In genomic region chr18:35460719-35461118, GRCh38 we compare ENCODE assay signal across 16 cellular contexts. TPM values are rescaled to one million over a fixed set of nuclear protein-coding genes. Genes with fewer than 3 reads are reported as not detected.
A peak's percentile ranks its signal among the peaks of the same experiment; 100 is the strongest.
DNase-seq lines count a peak whose midpoint lies in the region; ATAC-seq, FAIRE-seq and TF ChIP-seq lines count a peak whose summit lies in the region.
"Had no signal": no experiment of that assay in that cellular context is flagged by ENCODE, and none has a peak within 500 bp of the region (broad histone marks: within the 10 kb centered on the region; RNA-seq: fewer than 3 reads in every experiment).

No MANE protein-coding gene starts in this region.

- no peaks in the 10 kb centered on the region for H3K27me3 Mint-ChIP-seq in T-helper 17 cell
- peaks cover 6% of the 10 kb centered on the region for H3K27me3 Mint-ChIP-seq in glutamatergic neuron (ENCODE audit: unreplicated experiment)
- H3K27me3 Mint-ChIP-seq: activated naive CD8-positive, alpha-beta T cell had no signal

- no peak overlapping the region for H3K4me3 ChIP-seq in smooth muscle cell
- H3K4me3 ChIP-seq: pancreas had no signal

- H2AFZ ChIP-seq in smooth muscle cell (ENCODE audit: low read depth): no peak overlapping the region

- FAIRE-seq in GM12891 (lab: Jason Lieb, UNC): no peak
- FAIRE-seq: H54, pancreas had no signal

- H3F3A ChIP-seq in smooth muscle cell (ENCODE audit: low read depth): peaks cover 21% of the 10 kb centered on the region

- peaks cover 12% of the 10 kb centered on the region for H3K9me3 Mint-ChIP-seq in glutamatergic neuron (ENCODE audit: unreplicated experiment)
- H3K9me3 Mint-ChIP-seq: mesothelial cell of epicardium, WTC11 had no signal

- no peak for DNase-seq in GM12891 (ENCODE audit: insufficient read length, low spot score)
- DNase-seq in T-helper 17 cell: no peak
- peak; percentile 68 for DNase-seq in fibroblast of gingiva (ENCODE audit: low read depth)
- no peak for DNase-seq in smooth muscle cell (lab: John Stamatoyannopoulos, UW; ENCODE audit: unreplicated experiment)
- no peak for DNase-seq in cerebellum (ENCODE audit: low spot score)
- no peak for DNase-seq in glutamatergic neuron
- DNase-seq: activated CD8-positive, alpha-beta memory T cell treated with anti-CD3 and anti-CD28 coated beads, Interleukin-2, amount 50 U/mL, for 4 hours; NCI-H2107; pancreas; stimulated activated CD4-positive, alpha-beta T cell treated with anti-CD3 and anti-CD28 coated beads, Interleukin-2, amount 100 ng/mL, for 24 hours; stimulated activated naive CD4-positive, alpha-beta T cell had no signal

- TF ChIP-seq POLR2A in GM12891 (IDR thresholded peaks at IDR 0.05; ENCODE audit: low read depth, low read length): no peak

- H3K79me2 ChIP-seq in smooth muscle cell (ENCODE audit: low read depth): no peaks in the 10 kb centered on the region

- H3K4me3 Mint-ChIP-seq in T-helper 17 cell: no peak overlapping the region
- no peak overlapping the region for H3K4me3 Mint-ChIP-seq in glutamatergic neuron (ENCODE audit: unreplicated experiment)
- H3K4me3 Mint-ChIP-seq: activated naive CD8-positive, alpha-beta T cell; mesothelial cell of epicardium; WTC11 had no signal

- H4K20me1 ChIP-seq in smooth muscle cell (ENCODE audit: low read depth): no peaks in the 10 kb centered on the region

- WGBS in smooth muscle cell (ENCODE audit: low lambda C conversion rate): 57% methylated on average over 1 of the region's 1 CpG

- H3K36me3 ChIP-seq in smooth muscle cell (ENCODE audit: low read depth): no peaks in the 10 kb centered on the region
- H3K36me3 ChIP-seq: pancreas had no signal

- peak overlapping the region; percentile 35 for H3K27ac ChIP-seq in smooth muscle cell (ENCODE audit: low read depth)
- H3K27ac ChIP-seq: pancreas had no signal

- TF ChIP-seq CTCF in smooth muscle cell (IDR thresholded peaks at IDR 0.05; ENCODE audit: borderline replicate concordance, insufficient read depth, poor library complexity, severe bottlenecking): no peak
- TF ChIP-seq CTCF in glutamatergic neuron (IDR thresholded peaks at IDR 0.05; ENCODE audit: partially characterized antibody, unreplicated experiment): no peak

- H3K9me3 ChIP-seq in T-helper 17 cell (ENCODE audit: control insufficient read depth, low read length, poor library complexity, severe bottlenecking): no peaks in the 10 kb centered on the region
- no peaks in the 10 kb centered on the region for H3K9me3 ChIP-seq in smooth muscle cell (replicated peaks; ENCODE audit: low read depth)

- ATAC-seq in T-helper 17 cell: no peak
- ATAC-seq in GM19463 (IDR thresholded peaks at IDR 0.05; ENCODE audit: unreplicated experiment): no peak
- ATAC-seq: pancreas, WTC11 had no signal

- H3K27me3 ChIP-seq in smooth muscle cell (ENCODE audit: low read depth): no peaks in the 10 kb centered on the region
- H3K27me3 ChIP-seq: pancreas had no signal

- H3K36me3 Mint-ChIP-seq in T-helper 17 cell (ENCODE audit: low read depth) (no peaks in the 10 kb centered on the region), glutamatergic neuron (ENCODE audit: unreplicated experiment) (no peaks in the 10 kb centered on the region)
- H3K36me3 Mint-ChIP-seq: WTC11 had no signal

- peaks cover 3% of the 10 kb centered on the region for H3K4me1 ChIP-seq in smooth muscle cell (ENCODE audit: low read depth)

- H3K27ac Mint-ChIP-seq in T-helper 17 cell (peak overlapping the region; percentile 32), glutamatergic neuron (ENCODE audit: unreplicated experiment) (no peak overlapping the region)
- H3K27ac Mint-ChIP-seq: activated naive CD8-positive, alpha-beta T cell; mesothelial cell of epicardium; WTC11 had no signal

- H3K9ac ChIP-seq in smooth muscle cell (ENCODE audit: low read depth): no peak overlapping the region

- no peak overlapping the region for H3K4me2 ChIP-seq in smooth muscle cell

- H3K4me1 Mint-ChIP-seq in T-helper 17 cell (peaks cover 7% of the 10 kb centered on the region), glutamatergic neuron (ENCODE audit: low read depth, unreplicated experiment) (peaks cover 9% of the 10 kb centered on the region)

TF ChIP-seq in GM12891, 5 proteins besides CTCF, POLR2A, EP300 and RAD21:
- TF ChIP-seq POLR2AphosphoS5 (IDR thresholded peaks at IDR 0.05; ENCODE audit: low read depth, low read length) (no peak), SPI1 (IDR thresholded peaks at IDR 0.05; ENCODE audit: low read depth, low read length) (peak; percentile 78)

RNA-seq across cellular contexts. Expression of gene INO80C, which starts 37.0 kb away (rescaled TPM):
- polyA plus RNA-seq in GM12891 (2012; ENCODE audit: low read depth, missing spikeins): 22.4 TPM
- total RNA-seq in T-helper 17 cell (10 to 100 TPM; 20.9 to 21.3 TPM), smooth muscle cell (4.8 and 6.8 TPM in 2 replicates), cerebellum (10.3 TPM), glutamatergic neuron (ENCODE audit: unreplicated experiment) (38.7 TPM)
- 13.9 and 19.2 TPM in 2 replicates for polyA plus RNA-seq in smooth muscle cell
